ENCODE assay signal across 11 cellular contexts in genomic region chr5:145855842-145856267, GRCh38. TPM values are rescaled to one million over a fixed set of nuclear protein-coding genes. Genes with fewer than 3 reads are reported as not detected.
DNase-seq lines count a peak whose midpoint lies in the region; ATAC-seq and TF ChIP-seq lines count a peak whose summit lies in the region.
"Had no signal": no experiment of that assay in that cellular context is flagged by ENCODE, and none has a peak within 500 bp of the region (broad histone marks: within the 10 kb centered on the region; RNA-seq: fewer than 3 reads in every experiment).

No MANE protein-coding gene starts in this region.

- no peak overlapping the region for H3K9ac ChIP-seq in BLaER1 treated with 17β-estradiol and CSF1 and Interleukin-3, amounts not matched to agents 10 nM and 100 nM

- no peak for DNase-seq in Panc1 (ENCODE audit: low read depth, low spot score)
- DNase-seq in Right ventricle myocardium superior, result no peak
- DNase-seq in osteoblast (ENCODE audit: insufficient read length, low spot score, missing footprints), result no peak
- no peak for DNase-seq in globus pallidus (ENCODE audit: low spot score)
- DNase-seq: CD8-positive, alpha-beta memory T cell had no signal

- peaks cover 0 to 15% (median 6%) of the 10 kb centered on the region in 10 experiments; a peak in 8 of 20 replicates for H3K4me1 ChIP-seq in BLaER1 treated with 17β-estradiol and CSF1 and Interleukin-3, amounts not matched to agents 10 nM and 100 nM
- H3K4me1 ChIP-seq in Panc1 (ENCODE audit: control insufficient read depth, insufficient read depth, low read length), result peaks cover 42% of the 10 kb centered on the region
- H3K4me1 ChIP-seq in osteoblast (ENCODE audit: insufficient read depth, low read length), result peaks cover 31% of the 10 kb centered on the region

- no peaks in the 10 kb centered on the region for H3K9me3 ChIP-seq in BLaER1 treated with 17β-estradiol and CSF1 and Interleukin-3, amounts not matched to agents 10 nM and 100 nM (replicated peaks in 1 of 11)
- H3K9me3 ChIP-seq in Panc1 (ENCODE audit: control insufficient read depth, insufficient read depth, low read depth, low read length) (no peaks in the 10 kb centered on the region), osteoblast (ENCODE audit: low read depth, low read length) (no peaks in the 10 kb centered on the region)

- no peaks in the 10 kb centered on the region for H4K20me1 ChIP-seq in BLaER1 treated with 17β-estradiol and CSF1 and Interleukin-3, amounts not matched to agents 10 nM and 100 nM
- H4K20me1 ChIP-seq in osteoblast (ENCODE audit: insufficient read depth, low read length), result no peaks in the 10 kb centered on the region

- BruUV-seq in Panc1 (replicated peaks; lab: Mats Ljungman, UMichigan), result no TSS peak

- H3K4me3 ChIP-seq in BLaER1 treated with 17β-estradiol and CSF1 and Interleukin-3, amounts not matched to agents 10 nM and 100 nM, result peak overlapping the region in 2 of 10 experiments; percentile 33 to 49; a peak in 3 of 20 replicates
- H3K4me3 ChIP-seq in Panc1 (ENCODE audit: low read depth in 2 of 2, low read length in 2 of 2) (peak overlapping the region; percentile 33 to 53), osteoblast (ENCODE audit: insufficient read depth, low read length) (peak overlapping the region; percentile 61)

- no peak overlapping the region for H3K27ac ChIP-seq in BLaER1 treated with 17β-estradiol and CSF1 and Interleukin-3, amounts not matched to agents 10 nM and 100 nM
- peak overlapping the region; percentile 88 for H3K27ac ChIP-seq in Panc1 (ENCODE audit: low read length)
- H3K27ac ChIP-seq in osteoblast (ENCODE audit: low read depth, low read length), result peak overlapping the region; percentile 85

- no peak for TF ChIP-seq CTCF in Panc1 (IDR thresholded peaks at IDR 0.05)
- no peak for TF ChIP-seq CTCF in osteoblast (IDR thresholded peaks at IDR 0.05; ENCODE audit: extremely low read depth, low read depth, low read length)

- peaks cover 0 to 9% (median 6%) of the 10 kb centered on the region in 11 experiments; a peak in 3 of 22 replicates for H3K27me3 ChIP-seq in BLaER1 treated with 17β-estradiol and CSF1 and Interleukin-3, amounts not matched to agents 10 nM and 100 nM
- H3K27me3 ChIP-seq in Panc1 (ENCODE audit: control insufficient read depth, insufficient read depth, low read length) (no peaks in the 10 kb centered on the region), osteoblast (ENCODE audit: insufficient read depth, low read length) (no peaks in the 10 kb centered on the region)

- H3K36me3 ChIP-seq in BLaER1 treated with 17β-estradiol and CSF1 and Interleukin-3, amounts not matched to agents 10 nM and 100 nM, result no peaks in the 10 kb centered on the region
- no peaks in the 10 kb centered on the region for H3K36me3 ChIP-seq in Panc1 (ENCODE audit: control insufficient read depth, insufficient read depth, low read length)
- no peaks in the 10 kb centered on the region for H3K36me3 ChIP-seq in osteoblast (ENCODE audit: insufficient read depth, low read length)

- intact Hi-C loops in Panc1 (cut with micrococcal nuclease; ENCODE audit: unreplicated experiment) (no loop called here), Right ventricle myocardium superior (cut with DNase I) (no loop called here)

- no peaks in the 10 kb centered on the region for H3K79me2 ChIP-seq in osteoblast (ENCODE audit: insufficient read depth, low read length)

- CTCF ChIA-PET in Panc1 (lab: Charles Lee), result interaction anchor here (1.0 kb wide), 1 partner anchor 31 kb away, joined by 3 read pairs; no protein-coding TSS in a partner anchor

- peak overlapping the region; percentile 96 for H2AFZ ChIP-seq in osteoblast (ENCODE audit: low read length)

- in situ Hi-C loops in Panc1 (cut with HindIII; ENCODE audit: low pct_unique_long_range_greater_than_20kb, low sequenced_read_pairs), result no loop called here

- POLR2A ChIA-PET in Panc1 (lab: Charles Lee), result no interaction called here

- H3K4me2 ChIP-seq in BLaER1 treated with 17β-estradiol and CSF1 and Interleukin-3, amounts not matched to agents 10 nM and 100 nM, result peak overlapping the region; percentile 51 to 74 (median 65); a peak in 20 of 22 replicates
- peak overlapping the region; percentile 75 for H3K4me2 ChIP-seq in osteoblast (ENCODE audit: insufficient read depth, low read length)

- ATAC-seq in Panc1, result peak; percentile 76
- peak; percentile 14 for ATAC-seq in Right ventricle myocardium superior (ENCODE audit: poor library complexity)
- no peak for ATAC-seq in GM19324 (IDR thresholded peaks at IDR 0.05; ENCODE audit: low FRiP score, unreplicated experiment)
- ATAC-seq in GM21528 (IDR thresholded peaks at IDR 0.05; ENCODE audit: low FRiP score, unreplicated experiment), result no peak
- ATAC-seq in HG02623 (IDR thresholded peaks at IDR 0.05; ENCODE audit: unreplicated experiment), result no peak

RNA-seq across cellular contexts. Expression of gene GRXCR2, which starts 17.0 kb away (rescaled TPM):
- total RNA-seq in Panc1 (2021; ENCODE audit: unreplicated experiment) (not detected), Right ventricle myocardium superior (9.6 TPM), osteoblast (not detected in 2 replicates)
- not detected for polyA plus RNA-seq in Panc1 (2012; ENCODE audit: insufficient read length)
- total RNA-seq: CD8-positive, alpha-beta memory T cell; naive thymus-derived CD4-positive, alpha-beta T cell; SK-MEL-5 had no signal
- polyA plus RNA-seq: CD8-positive, alpha-beta memory T cell; naive thymus-derived CD4-positive, alpha-beta T cell had no signal

RNA-seq across cellular contexts. Expression of gene PRELID2, which starts 20.7 kb away (rescaled TPM):
- total RNA-seq in Panc1 (2021; ENCODE audit: unreplicated experiment), result 15.4 TPM
- 5.3 TPM for polyA plus RNA-seq in Panc1 (2012; ENCODE audit: insufficient read length)
- 41.2 TPM for total RNA-seq in Right ventricle myocardium superior
- 18.0 and 19.5 TPM in 2 replicates for total RNA-seq in osteoblast

Comparison
In these comparisons a context has a peak if more than half of its experiments do, and no peak if none do; other contexts are left out.
1. H3K27ac ChIP-seq: peak in Panc1 (single experiment) and osteoblast (single experiment); none in BLaER1 treated with 17β-estradiol and CSF1 and Interleukin-3, amounts not matched to agents 10 nM and 100 nM (0 of 11).
2. ATAC-seq: peak in Panc1 (single experiment) and Right ventricle myocardium superior (single experiment); none in GM19324 (single experiment), GM21528 (single experiment) and HG02623 (single experiment).
3. RNA of gene GRXCR2, which starts 17.0 kb away (total RNA-seq): 9.6 TPM in Right ventricle myocardium superior (single experiment); not detected in Panc1 (single experiment) and not detected in osteoblast; every median in the first group is over 10 times any median in the second.